ENCODE assay signal across 8 cellular contexts in the genomic region with DNA sequence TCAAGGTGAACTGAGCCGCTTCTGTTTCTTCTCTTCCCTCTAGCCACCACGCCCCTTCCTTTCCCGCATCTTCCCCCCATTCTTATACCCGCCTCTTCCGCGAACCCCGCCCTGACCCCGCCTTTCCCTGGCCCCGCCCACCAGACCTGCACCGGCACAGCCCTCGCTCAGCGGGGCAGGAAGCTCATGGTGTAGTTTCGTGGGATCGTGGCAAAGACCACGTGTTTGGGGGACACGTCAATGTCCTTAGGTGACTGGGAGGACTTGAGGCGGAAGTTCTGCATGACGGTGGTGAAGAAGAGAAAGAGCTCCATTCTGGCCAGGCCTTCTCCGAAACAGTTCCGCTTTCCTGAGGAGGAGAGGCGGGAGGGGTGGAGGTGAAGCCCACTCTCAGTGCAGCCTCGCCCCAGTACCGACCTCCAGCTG. TPM values are rescaled to one million over a fixed set of nuclear protein-coding genes. Genes with fewer than 3 reads are reported as not detected.
A peak's percentile ranks its signal among the peaks of the same experiment; 100 is the strongest.
DNase-seq lines count a peak whose midpoint lies in the region; ATAC-seq, FAIRE-seq and TF ChIP-seq lines count a peak whose summit lies in the region.
"Not testable (repeated sequence)": the region's sequence is repeated elsewhere in the genome, so short reads cannot be mapped to it uniquely, and the experiment has no call there.

No MANE protein-coding gene starts in this region.

- CTCF ChIA-PET in A549 (lab: Yijun Ruan, JAX), result interaction anchor here (1.3 to 1.7 kb wide), 2 partner anchors 17 to 56 kb away, joined by 3 read pairs; no protein-coding TSS in a partner anchor
- CTCF ChIA-PET in OCI-LY7 (lab: Charles Lee; ENCODE audit: unreplicated experiment); activated CD4-positive, alpha-beta T cell treated with anti-CD3 and anti-CD28 coated beads, Interleukin-2, amount 10 ng/mL, durations not matched to agents 7 days and 5 days (lab: Charles Lee); naive thymus-derived CD4-positive, alpha-beta T cell (lab: Charles Lee): not testable (repeated sequence)

- not testable (repeated sequence) for FAIRE-seq in A549 (lab: Jason Lieb, UNC)

- not testable (repeated sequence) for H3K4me1 ChIP-seq in A549; OCI-LY7 (ENCODE audit: insufficient read depth, low read length, poor library complexity, severe bottlenecking); naive thymus-derived CD4-positive, alpha-beta T cell (ENCODE audit: control insufficient read depth in 2 of 2, insufficient read depth in 2 of 2, low read length in 2 of 2)

- TF ChIP-seq EP300 in A549 (IDR thresholded peaks at IDR 0.05), result not testable (repeated sequence)

- H3K36me3 ChIP-seq in OCI-LY7 (ENCODE audit: insufficient read depth, low read length); naive thymus-derived CD4-positive, alpha-beta T cell (ENCODE audit: control insufficient read depth in 2 of 3, insufficient read depth in 3 of 3, low read length in 3 of 3): not testable (repeated sequence)

- not testable (repeated sequence) for H3K9me3 Mint-ChIP-seq in activated CD4-positive, alpha-beta T cell treated with anti-CD3 and anti-CD28 coated beads, Interleukin-2, amount 10 ng/mL, durations not matched to agents 7 days and 5 days; glutamatergic neuron (ENCODE audit: unreplicated experiment)
- H3K9me3 Mint-ChIP-seq in naive thymus-derived CD4-positive, alpha-beta T cell, result peaks cover 0 to 10% (median 0%) of the 10 kb centered on the region in 11 donors

- ATAC-seq in A549, result peak in 1 of 2 experiments; percentile 68; a peak in 4 of 6 replicates
- ATAC-seq in naive thymus-derived CD4-positive, alpha-beta T cell, result peak; percentile 93

- H3K27me3 ChIP-seq in naive thymus-derived CD4-positive, alpha-beta T cell (ENCODE audit: control insufficient read depth in 2 of 2, insufficient read depth in 2 of 2, low read length in 2 of 2), result not testable (repeated sequence)

- POLR2A ChIA-PET in A549 (lab: Yijun Ruan, JAX); activated CD4-positive, alpha-beta T cell treated with anti-CD3 and anti-CD28 coated beads, Interleukin-2, amount 10 ng/mL, durations not matched to agents 7 days and 5 days (lab: Charles Lee): not testable (repeated sequence)
- POLR2A ChIA-PET in OCI-LY7 (lab: Charles Lee), result interaction anchor here (0.6 to 0.7 kb wide), 2 partner anchors 232 to 1427 kb away, joined by 3 read pairs; no protein-coding TSS in a partner anchor
- POLR2A ChIA-PET in naive thymus-derived CD4-positive, alpha-beta T cell (lab: Charles Lee), result interaction anchor here (0.6 kb wide), 1 partner anchor 27 kb away, joined by 7 read pairs; no protein-coding TSS in a partner anchor

- H3K9me3 ChIP-seq in A549, result peaks cover 21% of the 10 kb centered on the region
- not testable (repeated sequence) for H3K9me3 ChIP-seq in OCI-LY7 (ENCODE audit: low read length); naive thymus-derived CD4-positive, alpha-beta T cell (ENCODE audit: control insufficient read depth in 2 of 3, low read length in 3 of 3)

- peak overlapping the region; percentile 40 for H3K4me3 Mint-ChIP-seq in activated CD4-positive, alpha-beta T cell treated with anti-CD3 and anti-CD28 coated beads, Interleukin-2, amount 10 ng/mL, durations not matched to agents 7 days and 5 days
- peak overlapping the region; percentile 20 for H3K4me3 Mint-ChIP-seq in glutamatergic neuron (ENCODE audit: unreplicated experiment)
- peak overlapping the region; percentile 72 to 85 (median 80) for H3K4me3 Mint-ChIP-seq in naive thymus-derived CD4-positive, alpha-beta T cell

- DNase-seq in A549 (ENCODE audit: low read depth in 1 of 2, low spot score in 1 of 2), result not testable (repeated sequence)
- DNase-seq in GM19240 (ENCODE audit: insufficient read length, low spot score) (peak; percentile 11), OCI-LY7 (ENCODE audit: low spot score) (peak; percentile 40), glutamatergic neuron (peak; percentile 34)
- DNase-seq in activated CD4-positive, alpha-beta T cell treated with anti-CD3 and anti-CD28 coated beads, Interleukin-2, amount 10 ng/mL, durations not matched to agents 7 days and 5 days, result peak; percentile 88
- peak; percentile 29 to 85 (median 68) for DNase-seq in activated naive CD4-positive, alpha-beta T cell (lab: John Stamatoyannopoulos, UW)
- DNase-seq in naive thymus-derived CD4-positive, alpha-beta T cell, result peak; percentile 57 to 97 (median 90)
- peak; percentile 64 for DNase-seq in stimulated activated CD8-positive, alpha-beta memory T cell treated with anti-CD3 and anti-CD28 coated beads, Interleukin-12 subunit alpha, Interleukin-12 subunit beta, amount 100 ng/mL, for 1 hour (ENCODE audit: low read depth)

- peak overlapping the region; percentile 36 for H3K4me2 ChIP-seq in A549
- H3K4me2 ChIP-seq in OCI-LY7 (ENCODE audit: low read length), result not testable (repeated sequence)

- not testable (repeated sequence) for BruUV-seq in OCI-LY7 (replicated peaks; lab: Mats Ljungman, UMichigan)

- intact Hi-C loops in OCI-LY7 (cut with micrococcal nuclease; ENCODE audit: unreplicated experiment), result not testable (repeated sequence)
- intact Hi-C loops in naive thymus-derived CD4-positive, alpha-beta T cell (cut with micrococcal nuclease), result loop anchor here in 1 of 2 donors (1.0 kb wide), 2 partner anchors 31 to 77 kb away; no protein-coding TSS in a partner anchor

- TF ChIP-seq CTCF in A549 (IDR thresholded peaks at IDR 0.05); OCI-LY7 (conservative IDR thresholded peaks at IDR 0.05; ENCODE audit: low read length); glutamatergic neuron (IDR thresholded peaks at IDR 0.05; ENCODE audit: partially characterized antibody, unreplicated experiment): not testable (repeated sequence)

- H3K27ac ChIP-seq in A549; OCI-LY7 (ENCODE audit: low read depth, low read length, poor library complexity, severe bottlenecking): not testable (repeated sequence)
- peak overlapping the region; percentile 45 for H3K27ac ChIP-seq in naive thymus-derived CD4-positive, alpha-beta T cell (ENCODE audit: low read depth, low read length)

- peak overlapping the region; percentile 52 for H3K27ac Mint-ChIP-seq in activated CD4-positive, alpha-beta T cell treated with anti-CD3 and anti-CD28 coated beads, Interleukin-2, amount 10 ng/mL, durations not matched to agents 7 days and 5 days
- H3K27ac Mint-ChIP-seq in glutamatergic neuron (ENCODE audit: unreplicated experiment), result not testable (repeated sequence)
- peak overlapping the region; percentile 63 to 91 (median 87) for H3K27ac Mint-ChIP-seq in naive thymus-derived CD4-positive, alpha-beta T cell

- H4K20me1 ChIP-seq in OCI-LY7 (ENCODE audit: insufficient read depth, low read length), result not testable (repeated sequence)

- H3K4me1 Mint-ChIP-seq in activated CD4-positive, alpha-beta T cell treated with anti-CD3 and anti-CD28 coated beads, Interleukin-2, amount 10 ng/mL, durations not matched to agents 7 days and 5 days, result peaks cover 20% of the 10 kb centered on the region
- not testable (repeated sequence) for H3K4me1 Mint-ChIP-seq in glutamatergic neuron (ENCODE audit: low read depth, unreplicated experiment)
- peaks cover 10 to 22% (median 14%) of the 10 kb centered on the region in 7 donors for H3K4me1 Mint-ChIP-seq in naive thymus-derived CD4-positive, alpha-beta T cell

- not testable (repeated sequence) for TF ChIP-seq RAD21 in A549 (conservative IDR thresholded peaks at IDR 0.05 in 1 of 2, IDR thresholded peaks at IDR 0.05 in 1 of 2)

- peaks cover 46% of the 10 kb centered on the region for H3K27me3 Mint-ChIP-seq in activated CD4-positive, alpha-beta T cell treated with anti-CD3 and anti-CD28 coated beads, Interleukin-2, amount 10 ng/mL, durations not matched to agents 7 days and 5 days
- H3K27me3 Mint-ChIP-seq in glutamatergic neuron (ENCODE audit: unreplicated experiment), result not testable (repeated sequence)
- H3K27me3 Mint-ChIP-seq in naive thymus-derived CD4-positive, alpha-beta T cell, result peaks cover 20 to 67% (median 30%) of the 10 kb centered on the region in 5 donors

- not testable (repeated sequence) for TF ChIP-seq POLR2A in A549 (IDR thresholded peaks at IDR 0.05; ENCODE audit: low read length)

- H3K4me3 ChIP-seq in A549; OCI-LY7 (ENCODE audit: low read depth, low read length, poor library complexity, severe bottlenecking): not testable (repeated sequence)
- peak overlapping the region; percentile 5 for H3K4me3 ChIP-seq in naive thymus-derived CD4-positive, alpha-beta T cell (ENCODE audit: low read length)

- WGBS in A549 (ENCODE audit: missing lambda C conversion rate), result 39% methylated on average over 21 of the region's 23 CpGs

- H3K79me2 ChIP-seq in OCI-LY7 (ENCODE audit: insufficient read depth, low read depth, low read length), result not testable (repeated sequence)

- H3K9me2 ChIP-seq in OCI-LY7 (ENCODE audit: insufficient read depth, low read length), result not testable (repeated sequence)

- H2AFZ ChIP-seq in OCI-LY7 (ENCODE audit: low read length), result not testable (repeated sequence)

- H3K36me3 Mint-ChIP-seq in activated CD4-positive, alpha-beta T cell treated with anti-CD3 and anti-CD28 coated beads, Interleukin-2, amount 10 ng/mL, durations not matched to agents 7 days and 5 days (ENCODE audit: low read depth); glutamatergic neuron (ENCODE audit: unreplicated experiment): not testable (repeated sequence)
- peaks cover 0 to 16% (median 0%) of the 10 kb centered on the region in 5 donors for H3K36me3 Mint-ChIP-seq in naive thymus-derived CD4-positive, alpha-beta T cell

RNA-seq across cellular contexts. Expression of a gene that starts 6.5 kb away (rescaled TPM):
- not detected in 2 replicates for polyA plus RNA-seq in A549 (2011; rRNA removed)
- polyA plus RNA-seq in A549 (2012; cell fraction: cytosol; rRNA removed), result not detected in 2 replicates
- not detected in 2 replicates for polyA plus RNA-seq in A549 (2012; cell fraction: nucleus; rRNA removed)
- not detected in 3 replicates for polyA plus RNA-seq in A549 (2017; fragmentation: RNase III; extraction: RNeasy Plus Mini Kit Qiagen cat#74134 plus additional on column Dnase treatment)
- polyA minus RNA-seq in A549 (2011; rRNA and poly(A)+ RNA removed), result not detected in 2 replicates
- not detected in 2 replicates for total RNA-seq in OCI-LY7 (2014; rRNA removed; shearing (Covaris generic))
- total RNA-seq in OCI-LY7 (2022), result not detected in 2 replicates
- total RNA-seq in activated CD4-positive, alpha-beta T cell treated with anti-CD3 and anti-CD28 coated beads, Interleukin-2, amount 10 ng/mL, durations not matched to agents 7 days and 5 days, result not detected
- not detected for total RNA-seq in glutamatergic neuron (ENCODE audit: unreplicated experiment)
- not detected for total RNA-seq in naive thymus-derived CD4-positive, alpha-beta T cell
- polyA plus RNA-seq in naive thymus-derived CD4-positive, alpha-beta T cell, result not detected

RNA-seq across cellular contexts. Expression of a gene that starts 25.3 kb away (rescaled TPM):
- polyA plus RNA-seq in A549 (2011; rRNA removed) (not detected in 2 replicates), A549 (2017; fragmentation: RNase III; extraction: RNeasy Plus Mini Kit Qiagen cat#74134 plus additional on column Dnase treatment) (not detected in 3 replicates)
- 0.03 TPM in 1 of 2 replicates, not detected in the other for polyA plus RNA-seq in A549 (2012; cell fraction: cytosol; rRNA removed)
- polyA plus RNA-seq in A549 (2012; cell fraction: nucleus; rRNA removed), result 0.05 TPM in 1 of 2 replicates, not detected in the other
- not detected in 2 replicates for polyA minus RNA-seq in A549 (2011; rRNA and poly(A)+ RNA removed)
- not detected in 2 replicates for total RNA-seq in OCI-LY7 (2014; rRNA removed; shearing (Covaris generic))
- total RNA-seq in OCI-LY7 (2022) (not detected in 2 replicates), glutamatergic neuron (ENCODE audit: unreplicated experiment) (not detected)
- total RNA-seq in activated CD4-positive, alpha-beta T cell treated with anti-CD3 and anti-CD28 coated beads, Interleukin-2, amount 10 ng/mL, durations not matched to agents 7 days and 5 days, result not detected
- total RNA-seq in naive thymus-derived CD4-positive, alpha-beta T cell, result under 1 TPM in 3 of 5 experiments, not detected in 2; 0.19 to 0.43 (median 0.27) TPM
- not detected for polyA plus RNA-seq in naive thymus-derived CD4-positive, alpha-beta T cell

Comparison
In these comparisons a context has a peak if more than half of its experiments do, and no peak if none do; other contexts are left out.
1. H3K4me3 Mint-ChIP-seq: peak in every context shown above with its lines; median percentile 80 in naive thymus-derived CD4-positive, alpha-beta T cell; 40 in activated CD4-positive, alpha-beta T cell treated with anti-CD3 and anti-CD28 coated beads, Interleukin-2, amount 10 ng/mL, durations not matched to agents 7 days and 5 days; 20 in glutamatergic neuron.